Comparison of ENCODE assay signal across 14 cellular contexts in the genomic region with DNA sequence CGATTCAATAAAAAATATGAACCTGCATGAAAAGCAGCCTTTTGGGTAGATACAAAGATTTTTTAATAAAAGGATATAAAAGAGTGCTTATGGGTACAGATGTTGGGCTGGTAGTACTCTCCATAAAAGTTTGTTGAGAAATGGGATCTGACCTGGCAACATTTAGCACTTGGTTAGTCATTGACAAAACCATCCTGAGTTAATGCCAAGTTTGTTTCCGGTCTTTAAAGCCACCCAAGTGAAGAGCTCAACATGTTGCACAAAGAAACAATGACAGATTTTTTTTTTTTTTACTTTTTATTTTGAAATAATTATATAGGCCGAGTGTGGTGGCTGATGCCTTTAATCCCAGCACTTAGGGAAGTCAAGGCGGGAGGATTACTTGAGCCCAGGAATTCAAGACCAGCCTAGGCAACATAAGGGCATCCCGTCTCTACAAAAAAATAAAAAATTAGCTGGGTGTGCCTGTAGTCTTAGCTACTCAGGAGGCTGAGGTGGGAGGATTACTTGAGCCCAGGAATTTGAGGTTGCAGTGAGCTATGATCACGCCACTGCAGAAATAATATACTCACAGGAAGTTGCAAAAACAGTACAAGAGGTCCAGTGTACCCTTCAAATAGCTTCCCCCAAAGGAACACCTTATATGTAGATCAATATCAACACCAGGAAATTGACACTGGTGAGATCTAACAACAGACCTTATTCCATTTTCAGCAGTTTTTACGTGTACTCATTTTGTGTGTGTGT. TPM values are rescaled to one million over a fixed set of nuclear protein-coding genes. Genes with fewer than 3 reads are reported as not detected.
A peak's percentile ranks its signal among the peaks of the same experiment; 100 is the strongest.
DNase-seq lines count a peak whose midpoint lies in the region; ATAC-seq and TF ChIP-seq lines count a peak whose summit lies in the region.
"Had no signal": no experiment of that assay in that cellular context is flagged by ENCODE, and none has a peak within 500 bp of the region (broad histone marks: within the 10 kb centered on the region; RNA-seq: fewer than 3 reads in every experiment).

No MANE protein-coding gene starts in this region.

- H3K27ac Mint-ChIP-seq in activated naive CD4-positive, alpha-beta T cell treated with anti-CD3 and anti-CD28 coated beads, Interleukin-2, amount 10 ng/mL, durations not matched to agents 7 days and 5 days: peak overlapping the region; percentile 70
- peak overlapping the region; percentile 44 to 72 for H3K27ac Mint-ChIP-seq in T-cell
- H3K27ac Mint-ChIP-seq: progenitor cell of endocrine pancreas had no signal

- H3K27ac ChIP-seq in fibroblast of lung (ENCODE audit: insufficient read depth, low read length) (no peak overlapping the region), spleen (peak overlapping the region in 6 of 8 donors; percentile 23 to 78 (median 72))
- H3K27ac ChIP-seq: SK-N-MC had no signal

- H2AFZ ChIP-seq in fibroblast of lung (ENCODE audit: low read length): no peak overlapping the region

- H3K9ac ChIP-seq in fibroblast of lung (ENCODE audit: insufficient read depth, low read length): no peak overlapping the region

- intact Hi-C loops in spleen (cut with DNase I; ENCODE audit: low total_unique reads): no loop called here
- intact Hi-C loops in mucosa of descending colon (cut with DNase I, micrococcal nuclease): no loop called here

- CTCF ChIA-PET in activated naive CD4-positive, alpha-beta T cell treated with anti-CD3 and anti-CD28 coated beads, Interleukin-2, amount 10 ng/mL, durations not matched to agents 7 days and 5 days (lab: Charles Lee): interaction anchor here (0.6 to 1.3 kb wide), 2 partner anchors 10 to 33 kb away, joined by 4 to 5 read pairs; no protein-coding TSS in a partner anchor
- CTCF ChIA-PET in T-cell (lab: Charles Lee): interaction anchor here in 1 of 2 donors (1.2 to 1.6 kb wide), 2 partner anchors 16 to 17 kb away, joined by 3 to 4 read pairs; no protein-coding TSS in a partner anchor

- peaks cover 2% of the 10 kb centered on the region for H3K79me2 ChIP-seq in fibroblast of lung (ENCODE audit: control insufficient read depth, insufficient read depth, low read length)

- H3K4me1 ChIP-seq in fibroblast of lung (ENCODE audit: control insufficient read depth, extremely low read depth, insufficient read depth, low read length) (peaks cover 5% of the 10 kb centered on the region), spleen (peaks cover 2 to 52% (median 24%) of the 10 kb centered on the region in 6 donors), mucosa of descending colon (ENCODE audit: low read depth) (no peaks in the 10 kb centered on the region)

- H3K36me3 ChIP-seq in fibroblast of lung (ENCODE audit: control insufficient read depth, insufficient read depth, low read length) (no peaks in the 10 kb centered on the region), spleen (no peaks in the 10 kb centered on the region), mucosa of descending colon (ENCODE audit: low read depth) (no peaks in the 10 kb centered on the region)

- 67 to 74% (median 70%) methylated on average over 7 of the region's 7 CpGs for WGBS in spleen, 5 donors

- TF ChIP-seq POLR2A in spleen (IDR thresholded peaks at IDR 0.05): no peak

- no peaks in the 10 kb centered on the region for H3K9me3 Mint-ChIP-seq in activated naive CD4-positive, alpha-beta T cell treated with anti-CD3 and anti-CD28 coated beads, Interleukin-2, amount 10 ng/mL, durations not matched to agents 7 days and 5 days
- no peaks in the 10 kb centered on the region for H3K9me3 Mint-ChIP-seq in T-cell

- ATAC-seq in T-cell (replicated peaks in 1 of 4) (peak in 1 of 4 experiments; percentile 3), mucosa of descending colon (no peak), HG02571 (IDR thresholded peaks at IDR 0.05; ENCODE audit: unreplicated experiment) (no peak)
- ATAC-seq: activated CD4-positive, alpha-beta T cell treated with anti-CD3 and anti-CD28 coated beads for 36 hours had no signal

- no peak overlapping the region for H3K4me2 ChIP-seq in fibroblast of lung (ENCODE audit: extremely low read depth, insufficient read depth, low read length)

- H3K36me3 Mint-ChIP-seq in activated naive CD4-positive, alpha-beta T cell treated with anti-CD3 and anti-CD28 coated beads, Interleukin-2, amount 10 ng/mL, durations not matched to agents 7 days and 5 days: peaks cover 25% of the 10 kb centered on the region
- no peaks in the 10 kb centered on the region for H3K36me3 Mint-ChIP-seq in T-cell

- no peaks in the 10 kb centered on the region for H3K9me3 ChIP-seq in fibroblast of lung (ENCODE audit: control insufficient read depth, insufficient read depth, low read depth, low read length)
- H3K9me3 ChIP-seq in spleen: no peaks in the 10 kb centered on the region
- H3K9me3 ChIP-seq in mucosa of descending colon: no peaks in the 10 kb centered on the region

- H3K27me3 Mint-ChIP-seq in activated naive CD4-positive, alpha-beta T cell treated with anti-CD3 and anti-CD28 coated beads, Interleukin-2, amount 10 ng/mL, durations not matched to agents 7 days and 5 days: no peaks in the 10 kb centered on the region
- no peaks in the 10 kb centered on the region for H3K27me3 Mint-ChIP-seq in T-cell
- H3K27me3 Mint-ChIP-seq: activated CD4-positive, alpha-beta T cell treated with anti-CD3 and anti-CD28 coated beads for 36 hours; progenitor cell of endocrine pancreas had no signal

- DNase-seq in activated naive CD4-positive, alpha-beta T cell treated with anti-CD3 and anti-CD28 coated beads, Interleukin-2, amount 10 ng/mL, durations not matched to agents 7 days and 5 days: no peak
- no peak for DNase-seq in activated naive CD4-positive, alpha-beta T cell treated with anti-CD3 and anti-CD28 coated beads, Interleukin-2, amount 50 U/mL, for 16 hours
- no peak for DNase-seq in T-cell
- peak; percentile 72 for DNase-seq in fibroblast of lung (ENCODE audit: low read depth in 2 of 2)
- no peak for DNase-seq in spleen
- DNase-seq in mucosa of descending colon: no peak
- DNase-seq in activated CD4-positive, alpha-beta T cell treated with anti-CD3 and anti-CD28 coated beads for 1 hour: no peak
- DNase-seq: activated CD4-positive, alpha-beta T cell treated with anti-CD3 and anti-CD28 coated beads for 36 hours; activated naive CD4-positive, alpha-beta T cell; head of caudate nucleus; NCI-H748 treated with DMSO at 0.1 percent for 48 hours had no signal

- no peaks in the 10 kb centered on the region for H4K20me1 ChIP-seq in fibroblast of lung (ENCODE audit: control insufficient read depth, extremely low read depth, insufficient read depth, low read length)

- peaks cover 48% of the 10 kb centered on the region for H3K4me1 Mint-ChIP-seq in activated naive CD4-positive, alpha-beta T cell treated with anti-CD3 and anti-CD28 coated beads, Interleukin-2, amount 10 ng/mL, durations not matched to agents 7 days and 5 days
- H3K4me1 Mint-ChIP-seq in T-cell: peaks cover 28 to 52% (median 44%) of the 10 kb centered on the region in 3 donors

- H3K4me3 ChIP-seq in fibroblast of lung (replicated peaks in 1 of 4; ENCODE audit: control extremely low read depth in 1 of 4, insufficient read depth in 1 of 4, low read depth in 3 of 4, low read length in 4 of 4) (no peak overlapping the region), spleen (no peak overlapping the region), mucosa of descending colon (no peak overlapping the region)
- H3K4me3 ChIP-seq: SK-N-MC had no signal

- H3K27me3 ChIP-seq in fibroblast of lung (ENCODE audit: control insufficient read depth, insufficient read depth, low read length): no peaks in the 10 kb centered on the region
- peaks cover 0 to 4% (median 0%) of the 10 kb centered on the region in 7 donors for H3K27me3 ChIP-seq in spleen (replicated peaks in 1 of 7)

- no peak for TF ChIP-seq CTCF in fibroblast of lung (conservative IDR thresholded peaks at IDR 0.05 in 1 of 2, IDR thresholded peaks at IDR 0.05 in 1 of 2; ENCODE audit: low read depth in 1 of 2, low read length in 2 of 2)
- no peak for TF ChIP-seq CTCF in spleen (IDR thresholded peaks at IDR 0.05 in 8 of 11, conservative IDR thresholded peaks at IDR 0.05 in 3 of 11)
- no peak for TF ChIP-seq CTCF in mucosa of descending colon (IDR thresholded peaks at IDR 0.05)

- H3K4me3 Mint-ChIP-seq in activated naive CD4-positive, alpha-beta T cell treated with anti-CD3 and anti-CD28 coated beads, Interleukin-2, amount 10 ng/mL, durations not matched to agents 7 days and 5 days: no peak overlapping the region
- no peak overlapping the region for H3K4me3 Mint-ChIP-seq in T-cell
- H3K4me3 Mint-ChIP-seq: activated CD4-positive, alpha-beta T cell treated with anti-CD3 and anti-CD28 coated beads for 36 hours had no signal

- POLR2A ChIA-PET in T-cell (lab: Charles Lee): interaction anchor here (0.6 kb wide), 2 partner anchors 11 to 104 kb away, joined by 3 to 4 read pairs; no protein-coding TSS in a partner anchor

RNA-seq across cellular contexts. Expression of gene CHST7, which starts 16.6 kb away (rescaled TPM):
- 1 to 10 TPM; 3.3 to 8.0 (median 6.4) TPM for total RNA-seq in T-cell
- 8.5 and 11.2 TPM in 2 replicates for total RNA-seq in fibroblast of lung
- 2.8 and 3.7 TPM in 2 replicates for polyA plus RNA-seq in fibroblast of lung
- polyA plus RNA-seq in fibroblast of lung (2012): 6.3 and 6.7 TPM in 2 replicates
- polyA minus RNA-seq in fibroblast of lung (ENCODE audit: low replicate concordance): 0.63 and 1.7 TPM in 2 replicates
- 10 to 100 TPM; 14.6 to 43.9 (median 29.2) TPM for total RNA-seq in spleen
- polyA plus RNA-seq in spleen: 1 to 10 TPM; 2.0 to 5.2 (median 2.9) TPM
- 1 to 10 TPM; 1.4 to 4.1 (median 2.7) TPM for total RNA-seq in mucosa of descending colon

RNA-seq across cellular contexts. Expression of gene ZNF674, which starts 44.9 kb away (rescaled TPM):
- total RNA-seq in T-cell (1 to 10 TPM; 3.2 to 5.5 (median 4.6) TPM), fibroblast of lung (6.9 and 8.3 TPM in 2 replicates), spleen (10 to 100 TPM in 2 of 7 donors, 1 to 10 TPM in 5; 4.2 to 10.7 (median 6.7) TPM), mucosa of descending colon (1 to 10 TPM; 4.7 to 6.6 (median 5.8) TPM)
- polyA plus RNA-seq in fibroblast of lung (1.8 and 3.2 TPM in 2 replicates), spleen (1 to 10 TPM in 1 of 3 donors, under 1 TPM in 2; 0.77 to 1.1 (median 0.80) TPM)
- 1.1 and 1.7 TPM in 2 replicates for polyA plus RNA-seq in fibroblast of lung (2012)
- polyA minus RNA-seq in fibroblast of lung (ENCODE audit: low replicate concordance): 9.6 and 13.8 TPM in 2 replicates

Comparison
In these comparisons a context has a peak if more than half of its experiments do, and no peak if none do; other contexts are left out.
1. DNase-seq: peak in fibroblast of lung (2 of 2); none in activated naive CD4-positive, alpha-beta T cell treated with anti-CD3 and anti-CD28 coated beads, Interleukin-2, amount 10 ng/mL, durations not matched to agents 7 days and 5 days (single experiment), activated naive CD4-positive, alpha-beta T cell treated with anti-CD3 and anti-CD28 coated beads, Interleukin-2, amount 50 U/mL, for 16 hours (single experiment), T-cell (0 of 34), spleen (single experiment), mucosa of descending colon (0 of 3) and activated CD4-positive, alpha-beta T cell treated with anti-CD3 and anti-CD28 coated beads for 1 hour (single experiment).